In genomic region chr1:61588736-61589381, GRCh38 we compare ENCODE assay signal across 8 cellular contexts.
DNase-seq lines count a peak whose midpoint lies in the region; ATAC-seq and TF ChIP-seq lines count a peak whose summit lies in the region.

No MANE protein-coding gene starts in this region.

- H2AK5ac ChIP-seq in mesenchymal stem cell (ENCODE audit: low read length, severe bottlenecking) = no peak overlapping the region

- H3K4me1 ChIP-seq in mesenchymal stem cell (ENCODE audit: control insufficient read depth, insufficient read depth, low read depth, low read length) = peaks cover 1% of the 10 kb centered on the region

- no peak overlapping the region for H4K8ac ChIP-seq in mesenchymal stem cell (ENCODE audit: low read length)

- H3K23ac ChIP-seq in mesenchymal stem cell (ENCODE audit: low read length in 2 of 2) = no peak overlapping the region

- no peak overlapping the region for H3K4me3 ChIP-seq in coronary artery
- H3K4me3 ChIP-seq in mesenchymal stem cell (ENCODE audit: insufficient read depth in 1 of 2, low read depth in 1 of 2, low read length in 2 of 2) = no peak overlapping the region

- H2BK120ac ChIP-seq in mesenchymal stem cell (ENCODE audit: low read depth, low read length) = no peak overlapping the region

- H3K36me3 ChIP-seq in mesenchymal stem cell (ENCODE audit: control insufficient read depth in 1 of 2, insufficient read depth in 2 of 2, low read depth in 1 of 2, low read length in 2 of 2) = no peaks in the 10 kb centered on the region

- no peak overlapping the region for H3K14ac ChIP-seq in mesenchymal stem cell (ENCODE audit: low read length in 2 of 2)

- peak; percentile 35 for DNase-seq in AG20443 (ENCODE audit: low spot score)
- DNase-seq in NCI-H345 treated with DMSO at 0.1 percent for 48 hours (lab: John Stamatoyannopoulos, UW; ENCODE audit: unreplicated experiment) = peak; percentile 48
- DNase-seq in activated CD4-positive, CD25-positive, alpha-beta regulatory T cell treated with anti-CD3 and anti-CD28 coated beads, Interleukin-2, amount 50 U/mL, for 72 hours = peak; percentile 59
- no peak for DNase-seq in coronary artery (ENCODE audit: low spot score)
- DNase-seq in mesenchymal stem cell = peak; percentile 58
- DNase-seq in stimulated activated naive CD4-positive, alpha-beta T cell (lab: John Stamatoyannopoulos, UW) = peak in 5 of 6 experiments; percentile 3 to 46 (median 35)

- H2BK12ac ChIP-seq in mesenchymal stem cell (ENCODE audit: low read length in 2 of 2) = no peak overlapping the region

- TF ChIP-seq CTCF in coronary artery (IDR thresholded peaks at IDR 0.05) = peak; percentile 14

- H2BK5ac ChIP-seq in mesenchymal stem cell (ENCODE audit: low read depth, low read length, poor library complexity, severe bottlenecking) = no peak overlapping the region

- WGBS in mesenchymal stem cell = 51% methylated on average over 5 of the region's 6 CpGs

- H3K18ac ChIP-seq in mesenchymal stem cell (ENCODE audit: low read depth in 1 of 2, low read length in 2 of 2) = no peak overlapping the region

- no peak overlapping the region for H3K4me2 ChIP-seq in mesenchymal stem cell (ENCODE audit: low read length, poor library complexity, severe bottlenecking)

- no peak overlapping the region for H3K4ac ChIP-seq in mesenchymal stem cell (ENCODE audit: low read depth in 1 of 2, low read length in 2 of 2)

- H3K9ac ChIP-seq in mesenchymal stem cell (ENCODE audit: low read length) = no peak overlapping the region

- H3K79me1 ChIP-seq in mesenchymal stem cell (replicated peaks; ENCODE audit: low read length, poor library complexity, severe bottlenecking) = no peaks in the 10 kb centered on the region

- ATAC-seq in GM19035 (IDR thresholded peaks at IDR 0.05; ENCODE audit: unreplicated experiment) = peak; percentile 95
- peak; percentile 82 for ATAC-seq in HG03280 (IDR thresholded peaks at IDR 0.05; ENCODE audit: unreplicated experiment)

- no peak overlapping the region for H4K91ac ChIP-seq in mesenchymal stem cell (ENCODE audit: low read length)

- H3K27me3 ChIP-seq in mesenchymal stem cell (ENCODE audit: control insufficient read depth in 1 of 2, insufficient read depth in 1 of 2, low read length in 2 of 2) = peaks cover 0 to 9% of the 10 kb centered on the region in 2 experiments

- H2AFZ ChIP-seq in mesenchymal stem cell (ENCODE audit: low read depth, low read length) = no peak overlapping the region

- H2BK15ac ChIP-seq in mesenchymal stem cell (ENCODE audit: low read depth, poor library complexity, severe bottlenecking) = no peak overlapping the region

- no peaks in the 10 kb centered on the region for H3K9me3 ChIP-seq in mesenchymal stem cell (ENCODE audit: control insufficient read depth, low read length)

- H3K27ac ChIP-seq in coronary artery = no peak overlapping the region
- H3K27ac ChIP-seq in mesenchymal stem cell (ENCODE audit: low read length, poor library complexity, severe bottlenecking) = no peak overlapping the region
